Comparison of ENCODE assay signal across 8 cellular contexts in genomic region chr16:29145086-29145485, GRCh38.
A peak's percentile ranks its signal among the peaks of the same experiment; 100 is the strongest.
DNase-seq lines count a peak whose midpoint lies in the region; ATAC-seq and TF ChIP-seq lines count a peak whose summit lies in the region.
"Not testable (repeated sequence)": the region's sequence is repeated elsewhere in the genome, so short reads cannot be mapped to it uniquely, and the experiment has no call there.

No MANE protein-coding gene starts in this region.

- not testable (repeated sequence) for ATAC-seq in CD4-positive, CD25-positive, alpha-beta regulatory T cell (ENCODE audit: low read depth in 2 of 2); T-helper 17 cell; activated naive CD8-positive, alpha-beta T cell treated with anti-CD3 and anti-CD28 coated beads, Interleukin-2, amount 10 ng/mL, durations not matched to agents 7 days and 5 days (ENCODE audit: low read depth); Right ventricle myocardium superior (ENCODE audit: poor library complexity); memory B cell (ENCODE audit: low read depth); sciatic nerve

- not testable (repeated sequence) for H3K9me3 Mint-ChIP-seq in CD4-positive, CD25-positive, alpha-beta regulatory T cell; activated naive CD8-positive, alpha-beta T cell treated with anti-CD3 and anti-CD28 coated beads, Interleukin-2, amount 10 ng/mL, durations not matched to agents 7 days and 5 days; memory B cell; nephron progenitor cell

- not testable (repeated sequence) for H3K9me3 ChIP-seq in CD4-positive, CD25-positive, alpha-beta regulatory T cell (ENCODE audit: control insufficient read depth in 2 of 2, low read length in 2 of 2); T-helper 17 cell (ENCODE audit: control insufficient read depth, low read length, poor library complexity, severe bottlenecking); uterus

- not testable (repeated sequence) for DNase-seq in CD4-positive, CD25-positive, alpha-beta regulatory T cell; T-helper 17 cell; activated naive CD8-positive, alpha-beta T cell treated with anti-CD3 and anti-CD28 coated beads, Interleukin-2, amount 10 ng/mL, durations not matched to agents 7 days and 5 days; memory B cell (ENCODE audit: low spot score in 2 of 2); nephron progenitor cell; uterus
- DNase-seq in Right ventricle myocardium superior = peak; percentile 19
- peak; percentile 31 for DNase-seq in sciatic nerve (ENCODE audit: low spot score)

- peak overlapping the region in 1 of 4 donors; percentile 57 for H3K4me3 Mint-ChIP-seq in CD4-positive, CD25-positive, alpha-beta regulatory T cell
- not testable (repeated sequence) for H3K4me3 Mint-ChIP-seq in T-helper 17 cell; activated naive CD8-positive, alpha-beta T cell treated with anti-CD3 and anti-CD28 coated beads, Interleukin-2, amount 10 ng/mL, durations not matched to agents 7 days and 5 days; memory B cell; nephron progenitor cell

- peaks cover 34% of the 10 kb centered on the region for H3K4me1 ChIP-seq in CD4-positive, CD25-positive, alpha-beta regulatory T cell (ENCODE audit: control insufficient read depth, insufficient read depth, low read length, poor library complexity, severe bottlenecking)
- H3K4me1 ChIP-seq in uterus = not testable (repeated sequence)

- H3K27ac ChIP-seq in CD4-positive, CD25-positive, alpha-beta regulatory T cell (ENCODE audit: insufficient read depth, low read length, poor library complexity, severe bottlenecking) = not testable (repeated sequence)
- H3K27ac ChIP-seq in uterus = peak overlapping the region; percentile 63 to 64

- H3K4me3 ChIP-seq in CD4-positive, CD25-positive, alpha-beta regulatory T cell (ENCODE audit: low read depth, low read length); uterus: not testable (repeated sequence)

- H3K27me3 ChIP-seq in CD4-positive, CD25-positive, alpha-beta regulatory T cell (ENCODE audit: control insufficient read depth, insufficient read depth, low read length); uterus: not testable (repeated sequence)

- peaks cover 29% of the 10 kb centered on the region for H3K36me3 Mint-ChIP-seq in CD4-positive, CD25-positive, alpha-beta regulatory T cell
- H3K36me3 Mint-ChIP-seq in T-helper 17 cell (ENCODE audit: low read depth); activated naive CD8-positive, alpha-beta T cell treated with anti-CD3 and anti-CD28 coated beads, Interleukin-2, amount 10 ng/mL, durations not matched to agents 7 days and 5 days; memory B cell; nephron progenitor cell (ENCODE audit: low read depth): not testable (repeated sequence)

- H3K36me3 ChIP-seq in CD4-positive, CD25-positive, alpha-beta regulatory T cell (ENCODE audit: control insufficient read depth, insufficient read depth, low read length); uterus: not testable (repeated sequence)

- H3K27ac Mint-ChIP-seq in CD4-positive, CD25-positive, alpha-beta regulatory T cell = peak overlapping the region; percentile 89 to 100 (median 99)
- H3K27ac Mint-ChIP-seq in T-helper 17 cell (peak overlapping the region; percentile 97), memory B cell (peak overlapping the region; percentile 75), nephron progenitor cell (peak overlapping the region; percentile 78)
- H3K27ac Mint-ChIP-seq in activated naive CD8-positive, alpha-beta T cell treated with anti-CD3 and anti-CD28 coated beads, Interleukin-2, amount 10 ng/mL, durations not matched to agents 7 days and 5 days = peak overlapping the region; percentile 80

- H3K27me3 Mint-ChIP-seq in CD4-positive, CD25-positive, alpha-beta regulatory T cell; T-helper 17 cell; activated naive CD8-positive, alpha-beta T cell treated with anti-CD3 and anti-CD28 coated beads, Interleukin-2, amount 10 ng/mL, durations not matched to agents 7 days and 5 days; memory B cell; nephron progenitor cell (ENCODE audit: low read depth, poor library complexity): not testable (repeated sequence)

- intact Hi-C loops in Right ventricle myocardium superior (cut with DNase I); sciatic nerve (cut with DNase I); uterus (cut with DNase I; ENCODE audit: low total_unique reads): not testable (repeated sequence)

- TF ChIP-seq CTCF in nephron progenitor cell (IDR thresholded peaks at IDR 0.05); uterus (IDR thresholded peaks at IDR 0.05): not testable (repeated sequence)

- POLR2A ChIA-PET in activated naive CD8-positive, alpha-beta T cell treated with anti-CD3 and anti-CD28 coated beads, Interleukin-2, amount 10 ng/mL, durations not matched to agents 7 days and 5 days (lab: Charles Lee) = not testable (repeated sequence)

- TF ChIP-seq POLR2A in uterus (IDR thresholded peaks at IDR 0.05) = not testable (repeated sequence)

- H3K4me1 Mint-ChIP-seq in CD4-positive, CD25-positive, alpha-beta regulatory T cell = peaks cover 6 to 73% (median 25%) of the 10 kb centered on the region in 4 donors
- H3K4me1 Mint-ChIP-seq in T-helper 17 cell (peaks cover 23% of the 10 kb centered on the region), memory B cell (peaks cover 13% of the 10 kb centered on the region), nephron progenitor cell (peaks cover 38% of the 10 kb centered on the region)
- peaks cover 25% of the 10 kb centered on the region for H3K4me1 Mint-ChIP-seq in activated naive CD8-positive, alpha-beta T cell treated with anti-CD3 and anti-CD28 coated beads, Interleukin-2, amount 10 ng/mL, durations not matched to agents 7 days and 5 days
